7 cellular contexts compared by ENCODE assay signal in the genomic region with DNA sequence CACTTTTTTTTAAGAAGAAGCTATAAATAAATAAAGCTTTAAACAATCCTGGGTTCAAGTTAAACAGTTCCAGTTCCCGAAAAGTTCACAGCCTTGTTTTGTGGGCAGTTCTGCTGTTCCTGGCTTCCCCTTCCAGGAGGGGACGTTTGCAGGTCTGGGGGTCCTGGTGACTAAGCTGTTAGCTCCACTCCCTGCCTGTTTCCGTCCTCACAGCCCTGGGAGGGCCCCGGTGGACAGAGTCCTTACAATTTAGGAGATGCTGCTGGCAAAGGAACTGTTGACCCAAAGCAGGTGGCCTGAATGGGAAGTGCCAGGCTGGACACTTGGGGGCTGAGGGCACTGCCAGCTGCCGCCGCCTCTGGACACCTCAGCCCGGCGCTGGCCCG. TPM values are rescaled to one million over a fixed set of nuclear protein-coding genes. Genes with fewer than 3 reads are reported as not detected.
DNase-seq lines count a peak whose midpoint lies in the region; FAIRE-seq and TF ChIP-seq lines count a peak whose summit lies in the region.
"Not testable (repeated sequence)": the region's sequence is repeated elsewhere in the genome, so short reads cannot be mapped to it uniquely, and the experiment has no call there.

No MANE protein-coding gene starts in this region.

- POLR2A ChIA-PET in A673 (lab: Charles Lee; ENCODE audit: low non-redundant PET); endothelial cell of umbilical vein (lab: Charles Lee): not testable (repeated sequence)

- H4K20me1 ChIP-seq in BLaER1 treated with 17β-estradiol and CSF1 and Interleukin-3, amounts not matched to agents 10 nM and 100 nM: peaks cover 0 to 22% (median 6%) of the 10 kb centered on the region in 11 experiments; a peak in 9 of 22 replicates
- H4K20me1 ChIP-seq in mammary epithelial cell (ENCODE audit: insufficient read depth, low read length); endothelial cell of umbilical vein (replicated peaks; ENCODE audit: control insufficient read depth, extremely low read depth, insufficient read depth, low read length): not testable (repeated sequence)

- CTCF ChIA-PET in A673 (lab: Charles Lee): interaction anchor here (0.7 kb wide), 1 partner anchor 201 kb away, joined by 3 read pairs; no protein-coding TSS in a partner anchor
- CTCF ChIA-PET in mammary epithelial cell (lab: Charles Lee; ENCODE audit: low non-redundant PET); endothelial cell of umbilical vein (lab: Charles Lee): not testable (repeated sequence)

- H3K9me3 ChIP-seq in A673 (ENCODE audit: low read depth, low read length, poor library complexity, severe bottlenecking); BLaER1 treated with 17β-estradiol and CSF1 and Interleukin-3, amounts not matched to agents 10 nM and 100 nM (replicated peaks in 1 of 11); mammary epithelial cell (replicated peaks; ENCODE audit: insufficient read depth, low read length); endothelial cell of umbilical vein (replicated peaks; ENCODE audit: control insufficient read depth, insufficient read depth, low read length); right atrium auricular region: not testable (repeated sequence)

- dilution Hi-C loops in mammary epithelial cell (cut with HindIII; ENCODE audit: low sequenced_read_pairs): loop anchor here (10.0 kb wide), 1 partner anchor 61 kb away; no protein-coding TSS in a partner anchor
- dilution Hi-C loops in endothelial cell of umbilical vein (cut with MboI; ENCODE audit: extremely low pct_ligation_motif_present, low sequenced_read_pairs): not testable (repeated sequence)

- WGBS in mammary epithelial cell (ENCODE audit: low coverage, missing lambda C conversion rate): 80% methylated on average over 4 of the region's 9 CpGs

- H3K79me2 ChIP-seq in mammary epithelial cell (ENCODE audit: insufficient read depth, low read length); endothelial cell of umbilical vein (ENCODE audit: control insufficient read depth, insufficient read depth, low read length): not testable (repeated sequence)

- 0 out of 22 replicates have a peak overlapping the region, but pooled peaks of 1 of the 11 experiments have one; percentile 22 for H3K9ac ChIP-seq in BLaER1 treated with 17β-estradiol and CSF1 and Interleukin-3, amounts not matched to agents 10 nM and 100 nM
- H3K9ac ChIP-seq in mammary epithelial cell (ENCODE audit: insufficient read depth, low read length); endothelial cell of umbilical vein (replicated peaks; ENCODE audit: extremely low read depth, insufficient read depth, low read length): not testable (repeated sequence)

- not testable (repeated sequence) for TF ChIP-seq CTCF in A673 (conservative IDR thresholded peaks at IDR 0.05; ENCODE audit: low read depth, low read length); mammary epithelial cell (conservative IDR thresholded peaks at IDR 0.05 in 1 of 2, IDR thresholded peaks at IDR 0.05 in 1 of 2; ENCODE audit: extremely low read depth in 1 of 2, insufficient read depth in 1 of 2, low read depth in 1 of 2, low read length in 2 of 2); endothelial cell of umbilical vein (IDR thresholded peaks at IDR 0.05; ENCODE audit: extremely low read depth in 1 of 2, insufficient read depth in 1 of 2, low read depth in 1 of 2, low read length in 2 of 2); right atrium auricular region (IDR thresholded peaks at IDR 0.05)

- not testable (repeated sequence) for H3K27me3 ChIP-seq in A673 (replicated peaks; ENCODE audit: insufficient read depth, low read depth, low read length, poor library complexity); BLaER1 treated with 17β-estradiol and CSF1 and Interleukin-3, amounts not matched to agents 10 nM and 100 nM; mammary epithelial cell (ENCODE audit: insufficient read depth, low read length); endothelial cell of umbilical vein (ENCODE audit: control insufficient read depth in 2 of 2, insufficient read depth in 2 of 2, low read length in 2 of 2); right atrium auricular region

- TF ChIP-seq POLR2A in endothelial cell of umbilical vein (IDR thresholded peaks at IDR 0.05; ENCODE audit: low read depth, low read length): not testable (repeated sequence)

- not testable (repeated sequence) for DNase-seq in A673 (ENCODE audit: low spot score); HTR-8/SVneo (ENCODE audit: insufficient read length, low spot score); mammary epithelial cell; endothelial cell of umbilical vein (ENCODE audit: low read depth, low spot score); urothelium cell line (ENCODE audit: low spot score)
- DNase-seq in right atrium auricular region (ENCODE audit: low spot score): peak; percentile 34

- H3K4me2 ChIP-seq in BLaER1 treated with 17β-estradiol and CSF1 and Interleukin-3, amounts not matched to agents 10 nM and 100 nM: peak overlapping the region in 7 of 11 experiments; percentile 41 to 69 (median 61); a peak in 12 of 22 replicates
- not testable (repeated sequence) for H3K4me2 ChIP-seq in mammary epithelial cell (ENCODE audit: insufficient read depth, low read depth, low read length); endothelial cell of umbilical vein (ENCODE audit: insufficient read depth, low read length)

- H3K9me1 ChIP-seq in endothelial cell of umbilical vein (replicated peaks; ENCODE audit: control insufficient read depth, extremely low read depth, insufficient read depth, low read length): not testable (repeated sequence)

- BruUV-seq in A673 (replicated peaks; lab: Mats Ljungman, UMichigan) (TSS peak; percentile 22), mammary epithelial cell (replicated peaks; lab: Mats Ljungman, UMichigan) (TSS peak; percentile 44), endothelial cell of umbilical vein (replicated peaks; lab: Mats Ljungman, UMichigan) (TSS peak; percentile 45)

- intact Hi-C loops in A673 (cut with micrococcal nuclease; ENCODE audit: unreplicated experiment); mammary epithelial cell (cut with micrococcal nuclease); endothelial cell of umbilical vein (cut with micrococcal nuclease): not testable (repeated sequence)

- not testable (repeated sequence) for H3K27ac ChIP-seq in A673 (ENCODE audit: low read depth, low read length, poor library complexity, severe bottlenecking); BLaER1 treated with 17β-estradiol and CSF1 and Interleukin-3, amounts not matched to agents 10 nM and 100 nM; mammary epithelial cell (ENCODE audit: insufficient read depth, low read depth, low read length); endothelial cell of umbilical vein (ENCODE audit: insufficient read depth, low read depth, low read length); right atrium auricular region

- not testable (repeated sequence) for H3K4me1 ChIP-seq in A673 (ENCODE audit: insufficient read depth, low read length, poor library complexity, severe bottlenecking); endothelial cell of umbilical vein (ENCODE audit: control insufficient read depth, extremely low read depth, insufficient read depth, low read length); right atrium auricular region
- H3K4me1 ChIP-seq in BLaER1 treated with 17β-estradiol and CSF1 and Interleukin-3, amounts not matched to agents 10 nM and 100 nM: peaks cover 0 to 41% (median 25%) of the 10 kb centered on the region in 10 experiments; a peak in 17 of 20 replicates
- peaks cover 14% of the 10 kb centered on the region for H3K4me1 ChIP-seq in mammary epithelial cell (ENCODE audit: insufficient read depth, low read length)

- not testable (repeated sequence) for H2AFZ ChIP-seq in mammary epithelial cell (ENCODE audit: low read depth, low read length); endothelial cell of umbilical vein (ENCODE audit: low read depth, low read length)

- H3K36me3 ChIP-seq in A673 (ENCODE audit: insufficient read depth, low read length, poor library complexity, severe bottlenecking); mammary epithelial cell (ENCODE audit: insufficient read depth, low read length); endothelial cell of umbilical vein (ENCODE audit: control insufficient read depth in 2 of 2, extremely low read depth in 1 of 2, insufficient read depth in 2 of 2, low read length in 2 of 2); right atrium auricular region: not testable (repeated sequence)
- peaks cover 0 to 13% (median 0%) of the 10 kb centered on the region in 11 experiments; a peak in 4 of 22 replicates for H3K36me3 ChIP-seq in BLaER1 treated with 17β-estradiol and CSF1 and Interleukin-3, amounts not matched to agents 10 nM and 100 nM

- in situ Hi-C loops in mammary epithelial cell (cut with MboI; ENCODE audit: low sequenced_read_pairs in 2 of 2): not testable (repeated sequence)

- FAIRE-seq in HTR-8/SVneo (lab: Jason Lieb, UNC) (peak; percentile 84), urothelium cell line (lab: Jason Lieb, UNC) (peak; percentile 95)
- FAIRE-seq in endothelial cell of umbilical vein (lab: Jason Lieb, UNC): not testable (repeated sequence)

- not testable (repeated sequence) for H3K4me3 ChIP-seq in A673 (ENCODE audit: low read depth, low read length, poor library complexity, severe bottlenecking); BLaER1 treated with 17β-estradiol and CSF1 and Interleukin-3, amounts not matched to agents 10 nM and 100 nM; mammary epithelial cell (replicated peaks in 1 of 3; ENCODE audit: insufficient read depth in 1 of 3, low read depth in 2 of 3, low read length in 3 of 3); endothelial cell of umbilical vein (replicated peaks in 1 of 3; ENCODE audit: insufficient read depth in 1 of 3, low read depth in 1 of 3, low read length in 3 of 3); right atrium auricular region

RNA-seq across cellular contexts. Expression of a gene that starts 53.1 kb away (rescaled TPM):
- total RNA-seq in A673 (2021): 56.7 and 63.3 TPM in 2 replicates
- 10 to 100 TPM; 22.7 to 61.0 TPM for total RNA-seq in mammary epithelial cell
- 13.2 TPM for polyA plus RNA-seq in mammary epithelial cell
- 11.2 TPM for polyA minus RNA-seq in mammary epithelial cell
- 15.4 and 19.4 TPM in 2 replicates for total RNA-seq in endothelial cell of umbilical vein
- 12.8 and 14.9 TPM in 2 replicates for polyA plus RNA-seq in endothelial cell of umbilical vein
- 7.6 and 9.5 TPM in 2 replicates for polyA plus RNA-seq in endothelial cell of umbilical vein (2011; cell fraction: cytosol; rRNA removed)
- 4.9 and 5.6 TPM in 2 replicates for polyA plus RNA-seq in endothelial cell of umbilical vein (2011; cell fraction: nucleus; rRNA removed)
- polyA plus RNA-seq in endothelial cell of umbilical vein (2012): 15.3 and 19.2 TPM in 2 replicates
- polyA minus RNA-seq in endothelial cell of umbilical vein: 13.7 and 13.9 TPM in 2 replicates
- polyA minus RNA-seq in endothelial cell of umbilical vein (2011; cell fraction: cytosol; rRNA and poly(A)+ RNA removed): 5.4 TPM
- polyA minus RNA-seq in endothelial cell of umbilical vein (2011; cell fraction: nucleus; rRNA and poly(A)+ RNA removed): 11.0 and 20.7 TPM in 2 replicates
- total RNA-seq in right atrium auricular region: 10 to 100 TPM; 19.0 to 25.8 TPM
